Comparison of ENCODE assay signal across 20 cellular contexts in the genomic region with DNA sequence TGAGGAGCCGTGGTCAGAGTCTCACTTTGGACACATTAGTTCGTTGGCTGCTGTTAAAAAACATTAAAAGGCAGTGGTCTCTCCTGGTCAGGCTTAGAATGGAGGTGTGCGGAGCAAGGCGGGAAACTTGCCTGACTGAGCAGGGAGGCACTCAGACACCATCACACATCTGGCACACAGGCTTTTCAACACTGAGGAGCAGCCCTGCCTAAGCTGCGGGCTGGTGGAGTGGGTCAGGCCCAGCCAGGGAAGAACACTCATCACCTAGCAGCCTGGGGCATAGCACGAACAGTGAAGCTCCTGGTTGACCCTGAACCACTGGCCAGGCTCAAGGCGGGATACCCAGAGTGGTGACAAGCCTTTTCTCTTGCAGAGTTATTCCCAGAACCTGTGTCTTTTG. TPM values are rescaled to one million over a fixed set of nuclear protein-coding genes. Genes with fewer than 3 reads are reported as not detected.
DNase-seq lines count a peak whose midpoint lies in the region; ATAC-seq, FAIRE-seq and TF ChIP-seq lines count a peak whose summit lies in the region.
"Had no signal": no experiment of that assay in that cellular context is flagged by ENCODE, and none has a peak within 500 bp of the region (broad histone marks: within the 10 kb centered on the region; RNA-seq: fewer than 3 reads in every experiment).

No MANE protein-coding gene starts in this region.

- CTCF ChIA-PET in HepG2 (lab: Yijun Ruan, JAX; ENCODE audit: low intra/inter-chr PET ratio, low total read pairs) = no interaction called here

- peaks cover 17% of the 10 kb centered on the region for H3K36me3 Mint-ChIP-seq in type B pancreatic cell

- peak overlapping the region; percentile 17 for H3K27ac Mint-ChIP-seq in type B pancreatic cell

- TF ChIP-seq EP300 in HepG2 (IDR thresholded peaks at IDR 0.05; ENCODE audit: low read depth in 2 of 2, low read length in 2 of 2) (no peak), HepG2 (CRISPR knock-in tag; IDR thresholded peaks at IDR 0.05; ENCODE audit: borderline replicate concordance) (no peak)

- 89% methylated on average over 6 of the region's 7 CpGs for WGBS in HepG2 (ENCODE audit: low lambda C conversion rate)
- WGBS in right lobe of liver (ENCODE audit: insufficient coverage, low coverage, low lambda C conversion rate, missing lambda C conversion rate) = 100% methylated on average over 2 of the region's 7 CpGs

- peaks cover 8% of the 10 kb centered on the region for H4K20me1 ChIP-seq in HepG2 (ENCODE audit: insufficient read depth, low read length)

- TF ChIP-seq POLR2A in HepG2 (IDR thresholded peaks at IDR 0.05; ENCODE audit: insufficient read depth in 1 of 2, low read depth in 2 of 2, low read length in 2 of 2) (no peak), right lobe of liver (IDR thresholded peaks at IDR 0.05) (no peak), Raji (IDR thresholded peaks at IDR 0.05; ENCODE audit: insufficient read depth, low read depth, low read length) (0 out of 2 replicates have a peak, but pooled peaks have one; percentile 31), erythroblast (IDR thresholded peaks at IDR 0.05; ENCODE audit: low read length) (peak; percentile 33)

- DNase-seq in HepG2 (ENCODE audit: low spot score) (no peak), right lobe of liver (no peak), erythroblast (lab: John Stamatoyannopoulos, UW) (no peak), type B pancreatic cell (ENCODE audit: extremely low spot score, unreplicated experiment) (no peak), NCI-H1417 (lab: John Stamatoyannopoulos, UW) (no peak), retina (no peak)
- DNase-seq: DMS79 treated with DMSO at 0.1 percent for 48 hours, H7, Karpas-422, NCI-H2081, NCI-H226, NCI-H526, PC-3 had no signal

- TF ChIP-seq CTCF in HepG2 (CRISPR knock-in tag; IDR thresholded peaks at IDR 0.05) = no peak
- TF ChIP-seq CTCF in right lobe of liver (IDR thresholded peaks at IDR 0.05) = no peak
- no peak for TF ChIP-seq CTCF in type B pancreatic cell (conservative IDR thresholded peaks at IDR 0.05)

- H3K4me3 Mint-ChIP-seq in type B pancreatic cell = peak overlapping the region; percentile 71
- H3K4me3 Mint-ChIP-seq: B cell; CD8-positive, alpha-beta T cell had no signal

- H3K79me2 ChIP-seq in HepG2 (ENCODE audit: insufficient read depth, low read length) = peaks cover 18% of the 10 kb centered on the region

- no peak overlapping the region for H2AFZ ChIP-seq in HepG2 (ENCODE audit: low read length)

- no peak for FAIRE-seq in HepG2 (lab: Jason Lieb, UNC)
- FAIRE-seq: D721Med, G401.6, GM12891 had no signal

- no TSS peak for BruUV-seq in HepG2 (replicated peaks; lab: Mats Ljungman, UMichigan)

- H3K4me1 Mint-ChIP-seq in type B pancreatic cell (ENCODE audit: unreplicated experiment) = peaks cover 9% of the 10 kb centered on the region

- H3K4me3 ChIP-seq in HepG2 (replicated peaks in 1 of 3; ENCODE audit: insufficient read depth in 1 of 3, low read depth in 2 of 3, low read length in 3 of 3) = no peak overlapping the region
- H3K4me3 ChIP-seq in right lobe of liver = no peak overlapping the region

- H3K9me3 ChIP-seq in HepG2 (ENCODE audit: low read length) = no peaks in the 10 kb centered on the region
- H3K9me3 ChIP-seq in right lobe of liver = no peaks in the 10 kb centered on the region

- no peak for TF ChIP-seq RAD21 in HepG2 (CRISPR knock-in tag; IDR thresholded peaks at IDR 0.05)

- intact Hi-C loops in HepG2 (cut with micrococcal nuclease; ENCODE audit: unreplicated experiment) = no loop called here
- intact Hi-C loops in right lobe of liver (cut with DNase I) = loop anchor here in 1 of 2 donors (10.0 kb wide), 1 partner anchor 99 kb away; no protein-coding TSS in a partner anchor

- H3K27ac ChIP-seq in HepG2 (ENCODE audit: extremely low read length, insufficient read depth, low read length) = no peak overlapping the region
- H3K27ac ChIP-seq in right lobe of liver = no peak overlapping the region

- no peaks in the 10 kb centered on the region for H3K27me3 Mint-ChIP-seq in type B pancreatic cell
- H3K27me3 Mint-ChIP-seq: B cell had no signal

- in situ Hi-C loops in HepG2 (cut with HindIII; ENCODE audit: extremely low pct_ligation_motif_present, low pct_unique_long_range_greater_than_20kb) = loop anchor here (10.0 kb wide), 2 partner anchors 99 to 269 kb away; no protein-coding TSS in a partner anchor

- no peaks in the 10 kb centered on the region for H3K9me3 Mint-ChIP-seq in type B pancreatic cell
- H3K9me3 Mint-ChIP-seq: CD8-positive, alpha-beta T cell had no signal

- H3K4me1 ChIP-seq in HepG2 (ENCODE audit: insufficient read depth, low read length) (peaks cover 39% of the 10 kb centered on the region), right lobe of liver (peaks cover 0 to 24% (median 7%) of the 10 kb centered on the region in 4 donors)

- peaks cover 29 to 60% of the 10 kb centered on the region in 2 experiments for H3K36me3 ChIP-seq in HepG2 (replicated peaks in 1 of 2; ENCODE audit: control insufficient read depth in 1 of 2, insufficient read depth in 2 of 2, low read length in 2 of 2)
- H3K36me3 ChIP-seq in right lobe of liver = peaks cover 7 to 59% (median 23%) of the 10 kb centered on the region in 4 donors

- ATAC-seq in HepG2 (no peak), right lobe of liver (no peak)
- ATAC-seq: CD8-positive, alpha-beta T cell; PC-3; Right ventricle myocardium inferior had no signal

- H3K27me3 ChIP-seq in HepG2 (ENCODE audit: control insufficient read depth in 1 of 2, insufficient read depth in 2 of 2, low read length in 2 of 2) = no peaks in the 10 kb centered on the region; a peak in 1 of 5 replicates
- no peaks in the 10 kb centered on the region for H3K27me3 ChIP-seq in right lobe of liver

- POLR2A ChIA-PET in HepG2 (lab: Yijun Ruan, JAX) = interaction anchor here (0.8 kb wide), 1 partner anchor 26 kb away, joined by 3 read pairs; no protein-coding TSS in a partner anchor

- H3K4me2 ChIP-seq in HepG2 (ENCODE audit: low read depth, low read length) = no peak overlapping the region

- H3K9ac ChIP-seq in HepG2 (ENCODE audit: insufficient read depth, low read depth, low read length) = no peak overlapping the region

RNA-seq across cellular contexts. Expression of a gene that starts 4.2 kb away (rescaled TPM):
- total RNA-seq in HepG2 (2016; rRNA removed; fragmentation: Illumina TruSeq; extraction: Trizol) (45.4 and 48.3 TPM in 2 replicates), right lobe of liver (10 to 100 TPM; 17.8 to 30.4 (median 24.0) TPM), type B pancreatic cell (ENCODE audit: low replicate concordance) (61.7 and 77.6 TPM in 2 replicates)
- 8.5 and 8.6 TPM in 2 replicates for total RNA-seq in HepG2 (2016; cell fraction: cytosol; rRNA removed; fragmentation: Illumina TruSeq; extraction: Trizol; ENCODE audit: low read depth)
- total RNA-seq in HepG2 (2016; cell fraction: insoluble cytoplasmic fraction; rRNA removed; fragmentation: Illumina TruSeq; extraction: Trizol) = 45.1 and 48.4 TPM in 2 replicates
- 17.0 and 19.2 TPM in 2 replicates for total RNA-seq in HepG2 (2016; cell fraction: membrane; rRNA removed; fragmentation: Illumina TruSeq; extraction: Trizol)
- total RNA-seq in HepG2 (2016; cell fraction: nucleus; rRNA removed; fragmentation: Illumina TruSeq; extraction: Trizol) = 28.1 and 30.8 TPM in 2 replicates
- 34.4 and 35.2 TPM in 2 replicates for polyA plus RNA-seq in HepG2 (2011; rRNA removed)
- polyA plus RNA-seq in HepG2 (2011; cell fraction: cytosol; rRNA removed) = 21.9 and 28.4 TPM in 2 replicates
- polyA plus RNA-seq in HepG2 (2011; cell fraction: nucleus; rRNA removed) = 53.3 and 53.6 TPM in 2 replicates
- polyA plus RNA-seq in HepG2 (2012) = 19.9 and 22.4 TPM in 2 replicates
- polyA plus RNA-seq in HepG2 (2016; cell fraction: cytosol; fragmentation: Illumina TruSeq; extraction: Trizol; ENCODE audit: low read depth) = 5.2 and 5.8 TPM in 2 replicates
- polyA plus RNA-seq in HepG2 (2016; cell fraction: insoluble cytoplasmic fraction; fragmentation: Illumina TruSeq; extraction: Trizol; ENCODE audit: low read depth) = 41.7 and 50.6 TPM in 2 replicates
- polyA plus RNA-seq in HepG2 (2016; cell fraction: membrane; fragmentation: Illumina TruSeq; extraction: Trizol; ENCODE audit: low read depth) = 9.1 and 12.0 TPM in 2 replicates
- 60.8 and 65.4 TPM in 2 replicates for polyA plus RNA-seq in HepG2 (2016; cell fraction: nucleus; fragmentation: Illumina TruSeq; extraction: Trizol; ENCODE audit: insufficient read depth, low read depth)
- polyA minus RNA-seq in HepG2 (2011; rRNA and poly(A)+ RNA removed; ENCODE audit: low replicate concordance) = 78.3 and 126 TPM in 2 replicates
- polyA minus RNA-seq in HepG2 (2011; cell fraction: cytosol; rRNA and poly(A)+ RNA removed) = 15.4 and 16.3 TPM in 2 replicates
- polyA minus RNA-seq in HepG2 (2011; cell fraction: nucleus; rRNA and poly(A)+ RNA removed) = 39.5 and 44.1 TPM in 2 replicates

RNA-seq across cellular contexts. Expression of a gene that starts 4.3 kb away (rescaled TPM):
- 50.9 and 65.1 TPM in 2 replicates for total RNA-seq in HepG2 (2016; rRNA removed; fragmentation: Illumina TruSeq; extraction: Trizol)
- total RNA-seq in HepG2 (2016; cell fraction: cytosol; rRNA removed; fragmentation: Illumina TruSeq; extraction: Trizol; ENCODE audit: low read depth) = 57.6 and 60.3 TPM in 2 replicates
- total RNA-seq in HepG2 (2016; cell fraction: insoluble cytoplasmic fraction; rRNA removed; fragmentation: Illumina TruSeq; extraction: Trizol) = 55.2 and 76.7 TPM in 2 replicates
- total RNA-seq in HepG2 (2016; cell fraction: membrane; rRNA removed; fragmentation: Illumina TruSeq; extraction: Trizol) = 36.0 and 40.9 TPM in 2 replicates
- 18.2 and 19.2 TPM in 2 replicates for total RNA-seq in HepG2 (2016; cell fraction: nucleus; rRNA removed; fragmentation: Illumina TruSeq; extraction: Trizol)
- polyA plus RNA-seq in HepG2 (2011; rRNA removed) = 24.6 and 27.4 TPM in 2 replicates
- 34.9 and 55.1 TPM in 2 replicates for polyA plus RNA-seq in HepG2 (2011; cell fraction: cytosol; rRNA removed)
- polyA plus RNA-seq in HepG2 (2011; cell fraction: nucleus; rRNA removed) = 41.5 and 44.0 TPM in 2 replicates
- polyA plus RNA-seq in HepG2 (2012) = 16.9 and 19.3 TPM in 2 replicates
- 53.8 and 60.7 TPM in 2 replicates for polyA plus RNA-seq in HepG2 (2016; cell fraction: cytosol; fragmentation: Illumina TruSeq; extraction: Trizol; ENCODE audit: low read depth)
- 53.3 and 62.7 TPM in 2 replicates for polyA plus RNA-seq in HepG2 (2016; cell fraction: insoluble cytoplasmic fraction; fragmentation: Illumina TruSeq; extraction: Trizol; ENCODE audit: low read depth)
- 27.7 and 34.7 TPM in 2 replicates for polyA plus RNA-seq in HepG2 (2016; cell fraction: membrane; fragmentation: Illumina TruSeq; extraction: Trizol; ENCODE audit: low read depth)
- polyA plus RNA-seq in HepG2 (2016; cell fraction: nucleus; fragmentation: Illumina TruSeq; extraction: Trizol; ENCODE audit: insufficient read depth, low read depth) = 35.1 and 36.6 TPM in 2 replicates
- polyA minus RNA-seq in HepG2 (2011; rRNA and poly(A)+ RNA removed; ENCODE audit: low replicate concordance) = 9.1 and 31.0 TPM in 2 replicates
- polyA minus RNA-seq in HepG2 (2011; cell fraction: cytosol; rRNA and poly(A)+ RNA removed) = 11.3 and 11.4 TPM in 2 replicates
- 12.7 and 15.0 TPM in 2 replicates for polyA minus RNA-seq in HepG2 (2011; cell fraction: nucleus; rRNA and poly(A)+ RNA removed)
- 10 to 100 TPM; 16.8 to 39.1 (median 26.1) TPM for total RNA-seq in right lobe of liver
- 51.7 and 69.4 TPM in 2 replicates for total RNA-seq in type B pancreatic cell (ENCODE audit: low replicate concordance)

RNA-seq across cellular contexts. Expression of a gene that starts 53.6 kb away (rescaled TPM):
- 18.7 and 21.4 TPM in 2 replicates for total RNA-seq in HepG2 (2016; rRNA removed; fragmentation: Illumina TruSeq; extraction: Trizol)
- 13.2 and 15.2 TPM in 2 replicates for total RNA-seq in HepG2 (2016; cell fraction: cytosol; rRNA removed; fragmentation: Illumina TruSeq; extraction: Trizol; ENCODE audit: low read depth)
- 18.1 and 22.6 TPM in 2 replicates for total RNA-seq in HepG2 (2016; cell fraction: insoluble cytoplasmic fraction; rRNA removed; fragmentation: Illumina TruSeq; extraction: Trizol)
- total RNA-seq in HepG2 (2016; cell fraction: membrane; rRNA removed; fragmentation: Illumina TruSeq; extraction: Trizol) = 29.5 and 31.1 TPM in 2 replicates
- 22.2 and 24.4 TPM in 2 replicates for total RNA-seq in HepG2 (2016; cell fraction: nucleus; rRNA removed; fragmentation: Illumina TruSeq; extraction: Trizol)
- polyA plus RNA-seq in HepG2 (2011; rRNA removed) = 40.5 and 51.0 TPM in 2 replicates
- 17.1 and 18.5 TPM in 2 replicates for polyA plus RNA-seq in HepG2 (2011; cell fraction: cytosol; rRNA removed)
- 130 and 135 TPM in 2 replicates for polyA plus RNA-seq in HepG2 (2011; cell fraction: nucleus; rRNA removed)
- polyA plus RNA-seq in HepG2 (2012) = 35.3 and 47.6 TPM in 2 replicates
- polyA plus RNA-seq in HepG2 (2016; cell fraction: cytosol; fragmentation: Illumina TruSeq; extraction: Trizol; ENCODE audit: low read depth) = 18.5 and 18.9 TPM in 2 replicates
- polyA plus RNA-seq in HepG2 (2016; cell fraction: insoluble cytoplasmic fraction; fragmentation: Illumina TruSeq; extraction: Trizol; ENCODE audit: low read depth) = 29.6 and 39.8 TPM in 2 replicates
- polyA plus RNA-seq in HepG2 (2016; cell fraction: membrane; fragmentation: Illumina TruSeq; extraction: Trizol; ENCODE audit: low read depth) = 31.6 and 34.3 TPM in 2 replicates
- 67.4 and 71.3 TPM in 2 replicates for polyA plus RNA-seq in HepG2 (2016; cell fraction: nucleus; fragmentation: Illumina TruSeq; extraction: Trizol; ENCODE audit: insufficient read depth, low read depth)
- polyA minus RNA-seq in HepG2 (2011; rRNA and poly(A)+ RNA removed; ENCODE audit: low replicate concordance) = 44.8 and 56.8 TPM in 2 replicates
- polyA minus RNA-seq in HepG2 (2011; cell fraction: cytosol; rRNA and poly(A)+ RNA removed) = 19.2 and 21.1 TPM in 2 replicates
- 31.7 and 34.9 TPM in 2 replicates for polyA minus RNA-seq in HepG2 (2011; cell fraction: nucleus; rRNA and poly(A)+ RNA removed)
- total RNA-seq in right lobe of liver = 10 to 100 TPM; 27.8 to 51.1 (median 41.9) TPM
- total RNA-seq in type B pancreatic cell (ENCODE audit: low replicate concordance) = 64.8 and 80.0 TPM in 2 replicates

Comparison
In these comparisons a context has a peak if more than half of its experiments do, and no peak if none do; other contexts are left out.
1. POLR2A ChIP-seq: peak in Raji (single experiment) and erythroblast (single experiment); none in HepG2 (0 of 2) and right lobe of liver (single experiment).